1 cellular context compared by ENCODE assay signal in genomic region chr17:78380370-78380769, GRCh38.
TF ChIP-seq lines count a peak whose summit lies in the region.

No MANE protein-coding gene starts in this region.

TF ChIP-seq in SK-N-SH treated with all-trans-retinoic acid at 6 μM for 48 hours, 23 proteins besides CTCF, POLR2A, EP300 and RAD21 (continued from another document):
- TF ChIP-seq TSHZ2 (CRISPR knock-in tag; IDR thresholded peaks at IDR 0.05) (no peak), POU6F1 (CRISPR knock-in tag; IDR thresholded peaks at IDR 0.05; ENCODE audit: borderline replicate concordance, low read depth) (no peak), CSRNP3 (CRISPR knock-in tag; IDR thresholded peaks at IDR 0.05) (no peak), ISL1 (CRISPR knock-in tag; IDR thresholded peaks at IDR 0.05) (no peak), ESRRG (CRISPR knock-in tag; IDR thresholded peaks at IDR 0.05) (no peak)
